In genomic region chr1:222713091-222714012, GRCh38 we compare ENCODE assay signal across 8 cellular contexts. TPM values are rescaled to one million over a fixed set of nuclear protein-coding genes. Genes with fewer than 3 reads are reported as not detected.
DNase-seq lines count a peak whose midpoint lies in the region; ATAC-seq and TF ChIP-seq lines count a peak whose summit lies in the region.

No MANE protein-coding gene starts in this region.

- H3K4me3 ChIP-seq in SK-N-SH (ENCODE audit: low read depth in 2 of 2, low read length in 1 of 2) (peak overlapping the region; percentile 72 to 91), thoracic aorta (peak overlapping the region; percentile 91)

- TF ChIP-seq EP300 in SK-N-SH (IDR thresholded peaks at IDR 0.05; ENCODE audit: borderline replicate concordance in 1 of 2, low read depth in 1 of 2, low read length in 1 of 2): no peak

- H3K79me2 ChIP-seq in SK-N-SH (ENCODE audit: insufficient read depth): peaks cover 65% of the 10 kb centered on the region

- CTCF ChIA-PET in SK-N-SH (lab: Yijun Ruan, JAX): interaction anchor here (0.9 to 2.0 kb wide), 4 partner anchors 19 to 410 kb away, joined by 3 to 4 read pairs (median 3); no protein-coding TSS in a partner anchor

- H3K27ac ChIP-seq in SK-N-SH (ENCODE audit: low read depth in 2 of 2, low read length in 1 of 2): peak overlapping the region; percentile 93 to 99
- peak overlapping the region; percentile 97 to 98 for H3K27ac ChIP-seq in thoracic aorta

- 2% methylated on average over 39 of the region's 39 CpGs for WGBS in SK-N-SH (ENCODE audit: low lambda C conversion rate)

- no peaks in the 10 kb centered on the region for H3K9me2 ChIP-seq in SK-N-SH

- peak overlapping the region; percentile 83 for H3K9ac ChIP-seq in SK-N-SH

- peak overlapping the region; percentile 99 to 100 for H3K27ac Mint-ChIP-seq in activated naive CD4-positive, alpha-beta T cell treated with anti-CD3 and anti-CD28 coated beads, Interleukin-2, amount 50 U/mL, for 72 hours

- H2AFZ ChIP-seq in SK-N-SH (ENCODE audit: low read depth): peak overlapping the region; percentile 86

- peak overlapping the region; percentile 83 for H3K4me2 ChIP-seq in SK-N-SH

- H3K36me3 Mint-ChIP-seq in activated naive CD4-positive, alpha-beta T cell treated with anti-CD3 and anti-CD28 coated beads, Interleukin-2, amount 50 U/mL, for 72 hours: peaks cover 35 to 51% of the 10 kb centered on the region in 2 donors

- TF ChIP-seq RAD21 in SK-N-SH (IDR thresholded peaks at IDR 0.05; ENCODE audit: low read length): 0 out of 2 replicates have a peak, but pooled peaks have one; percentile 4

- H3K9me3 Mint-ChIP-seq in activated naive CD4-positive, alpha-beta T cell treated with anti-CD3 and anti-CD28 coated beads, Interleukin-2, amount 50 U/mL, for 72 hours: no peaks in the 10 kb centered on the region

- TF ChIP-seq POLR2A in GM10847 (IDR thresholded peaks at IDR 0.05; ENCODE audit: extremely low read depth, insufficient read length): peak; percentile 51

- H3K36me3 ChIP-seq in SK-N-SH (replicated peaks in 1 of 2; ENCODE audit: control insufficient read depth in 1 of 2, insufficient read depth in 2 of 2, low read length in 1 of 2) (peaks cover 24 to 34% of the 10 kb centered on the region in 2 experiments), thoracic aorta (peaks cover 13% of the 10 kb centered on the region)

- H4K20me1 ChIP-seq in SK-N-SH (ENCODE audit: insufficient read depth): no peaks in the 10 kb centered on the region

- peaks cover 0 to 11% of the 10 kb centered on the region in 2 experiments; a peak in 3 of 4 replicates for H3K4me1 ChIP-seq in SK-N-SH (ENCODE audit: control insufficient read depth in 1 of 2, insufficient read depth in 2 of 2, low read depth in 1 of 2, low read length in 1 of 2)
- H3K4me1 ChIP-seq in thoracic aorta (ENCODE audit: control insufficient read depth in 1 of 2, low read depth in 2 of 2): peaks cover 10 to 32% of the 10 kb centered on the region in 2 donors

- DNase-seq in NCI-H1092 (lab: John Stamatoyannopoulos, UW) (peak; percentile 96), SK-N-SH (peak; percentile 89), glomerular endothelial cell (ENCODE audit: extremely low read depth, low read depth, low spot score) (peak; percentile 86), omental fat pad (ENCODE audit: low spot score) (peak; percentile 58), thoracic aorta (ENCODE audit: low spot score) (peak; percentile 78)
- DNase-seq in activated naive CD4-positive, alpha-beta T cell treated with anti-CD3 and anti-CD28 coated beads, Interleukin-2, amount 50 U/mL, for 72 hours (ENCODE audit: low spot score in 2 of 2): peak; percentile 80 to 87

- TF ChIP-seq CTCF in SK-N-SH (IDR thresholded peaks at IDR 0.05) (no peak), omental fat pad (IDR thresholded peaks at IDR 0.05) (no peak), thoracic aorta (IDR thresholded peaks at IDR 0.05) (no peak)

- ATAC-seq in HG02610 (IDR thresholded peaks at IDR 0.05; ENCODE audit: unreplicated experiment) (peak; percentile 70), omental fat pad (ENCODE audit: low FRiP score) (peak; percentile 87), thoracic aorta (ENCODE audit: insufficient number of reproducible peaks, low FRiP score, low read depth) (peak; percentile 80)
- ATAC-seq in activated naive CD4-positive, alpha-beta T cell treated with anti-CD3 and anti-CD28 coated beads, Interleukin-2, amount 50 U/mL, for 72 hours: peak; percentile 71 to 75

- no peaks in the 10 kb centered on the region for H3K9me3 ChIP-seq in SK-N-SH
- no peaks in the 10 kb centered on the region for H3K9me3 ChIP-seq in thoracic aorta

- no peaks in the 10 kb centered on the region for H3K27me3 ChIP-seq in SK-N-SH (ENCODE audit: insufficient read depth)
- H3K27me3 ChIP-seq in thoracic aorta (replicated peaks; ENCODE audit: insufficient read depth): no peaks in the 10 kb centered on the region

- peaks cover 10% of the 10 kb centered on the region for H3F3A ChIP-seq in SK-N-SH (replicated peaks; ENCODE audit: insufficient read depth)

- POLR2A ChIA-PET in SK-N-SH (lab: Yijun Ruan, JAX): interaction anchor here (0.9 to 1.6 kb wide), 5 partner anchors 19 to 971 kb away, joined by 3 to 12 read pairs (median 4); partner anchors contain the start of genes DUSP10 and TAF1A

TF ChIP-seq in SK-N-SH, 30 proteins besides CTCF, POLR2A, EP300 and RAD21 (continues in another document):
- TF ChIP-seq REST (IDR thresholded peaks at IDR 0.05; ENCODE audit: low read depth, low read length): no peak
- TF ChIP-seq ELF1 (IDR thresholded peaks at IDR 0.05): peak; percentile 89
- no peak for TF ChIP-seq GATA2 (CRISPR knock-in tag; IDR thresholded peaks at IDR 0.05)
- TF ChIP-seq TAF1 (IDR thresholded peaks at IDR 0.05; ENCODE audit: borderline replicate concordance, low read depth, low read length): peak; percentile 75; the same call in 1 of the 2 replicates
- TF ChIP-seq NFIC (IDR thresholded peaks at IDR 0.05; ENCODE audit: borderline replicate concordance): no peak
- peak; percentile 74 for TF ChIP-seq CHD2 (IDR thresholded peaks at IDR 0.05; ENCODE audit: low read length, partially characterized antibody)
- no peak for TF ChIP-seq EZH2phosphoT487 (IDR thresholded peaks at IDR 0.05; ENCODE audit: borderline replicate concordance, low read depth)
- TF ChIP-seq MXI1 (IDR thresholded peaks at IDR 0.05; ENCODE audit: low read depth, low read length): 0 out of 2 replicates have a peak, but pooled peaks have one; percentile 36
- no peak; the same call in 1 of the 2 replicates for TF ChIP-seq USF1 (IDR thresholded peaks at IDR 0.05; ENCODE audit: borderline replicate concordance, low read depth)
- no peak for TF ChIP-seq JUND (IDR thresholded peaks at IDR 0.05)
- TF ChIP-seq TCF12 (IDR thresholded peaks at IDR 0.05): no peak
- TF ChIP-seq SIN3A (IDR thresholded peaks at IDR 0.05; ENCODE audit: borderline replicate concordance, low read depth, low read length): peak; percentile 82; the same call in 1 of the 2 replicates
- peak; percentile 90 for TF ChIP-seq POLR2AphosphoS5 (IDR thresholded peaks at IDR 0.05; ENCODE audit: low read depth, low read length)

RNA-seq across cellular contexts. Expression of gene BROX, which starts 1.0 kb away (rescaled TPM):
- 3.8 and 4.0 TPM in 2 replicates for polyA plus RNA-seq in SK-N-SH (2012; rRNA removed)
- polyA plus RNA-seq in SK-N-SH (2012; cell fraction: cytosol; rRNA removed): 6.2 and 8.3 TPM in 2 replicates
- 6.5 and 6.6 TPM in 2 replicates for polyA plus RNA-seq in SK-N-SH (2012; cell fraction: nucleus; rRNA removed)
- total RNA-seq in activated naive CD4-positive, alpha-beta T cell treated with anti-CD3 and anti-CD28 coated beads, Interleukin-2, amount 50 U/mL, for 72 hours: 10 to 100 TPM; 36.7 to 38.2 TPM
- 34.8 and 50.8 TPM in 2 replicates for total RNA-seq in glomerular endothelial cell
- total RNA-seq in omental fat pad: 10 to 100 TPM; 23.9 to 53.3 (median 39.8) TPM
- total RNA-seq in thoracic aorta: 10 to 100 TPM; 24.4 to 36.0 TPM

RNA-seq across cellular contexts. Expression of gene AIDA, which starts 1.1 kb away (rescaled TPM):
- 20.8 and 31.7 TPM in 2 replicates for polyA plus RNA-seq in SK-N-SH (2012; rRNA removed)
- polyA plus RNA-seq in SK-N-SH (2012; cell fraction: cytosol; rRNA removed): 41.1 and 45.6 TPM in 2 replicates
- 4.9 and 11.4 TPM in 2 replicates for polyA plus RNA-seq in SK-N-SH (2012; cell fraction: nucleus; rRNA removed)
- 10 to 100 TPM; 52.9 to 75.8 TPM for total RNA-seq in activated naive CD4-positive, alpha-beta T cell treated with anti-CD3 and anti-CD28 coated beads, Interleukin-2, amount 50 U/mL, for 72 hours
- total RNA-seq in glomerular endothelial cell: 62.6 and 72.3 TPM in 2 replicates
- 100 to 1,000 TPM in 2 of 4 donors, 10 to 100 TPM in 2; 66.7 to 117 (median 88.4) TPM for total RNA-seq in omental fat pad
- total RNA-seq in thoracic aorta: 10 to 100 TPM; 59.2 to 61.7 TPM

RNA-seq across cellular contexts. Expression of gene FAM177B, which starts 23.6 kb away (rescaled TPM):
- not detected in 2 replicates for polyA plus RNA-seq in SK-N-SH (2012; rRNA removed)
- polyA plus RNA-seq in SK-N-SH (2012; cell fraction: cytosol; rRNA removed): not detected in 2 replicates
- not detected in 2 replicates for polyA plus RNA-seq in SK-N-SH (2012; cell fraction: nucleus; rRNA removed)
- total RNA-seq in activated naive CD4-positive, alpha-beta T cell treated with anti-CD3 and anti-CD28 coated beads, Interleukin-2, amount 50 U/mL, for 72 hours: under 1 TPM in 1 of 2 donors, not detected in 1; 0.53 TPM
- total RNA-seq in glomerular endothelial cell: not detected in 2 replicates
- total RNA-seq in omental fat pad: 1 to 10 TPM in 1 of 4 donors, not detected in 3; 1.1 TPM
- 1 to 10 TPM in 1 of 2 donors, not detected in 1; 3.1 TPM for total RNA-seq in thoracic aorta

Comparison
In these comparisons a context has a peak if more than half of its experiments do, and no peak if none do; other contexts are left out.
1. Peak in every context shown above with its lines: DNase-seq, ATAC-seq, H3K4me3 ChIP-seq and H3K27ac ChIP-seq.